ENCODE assay signal across 15 cellular contexts in the genomic region with DNA sequence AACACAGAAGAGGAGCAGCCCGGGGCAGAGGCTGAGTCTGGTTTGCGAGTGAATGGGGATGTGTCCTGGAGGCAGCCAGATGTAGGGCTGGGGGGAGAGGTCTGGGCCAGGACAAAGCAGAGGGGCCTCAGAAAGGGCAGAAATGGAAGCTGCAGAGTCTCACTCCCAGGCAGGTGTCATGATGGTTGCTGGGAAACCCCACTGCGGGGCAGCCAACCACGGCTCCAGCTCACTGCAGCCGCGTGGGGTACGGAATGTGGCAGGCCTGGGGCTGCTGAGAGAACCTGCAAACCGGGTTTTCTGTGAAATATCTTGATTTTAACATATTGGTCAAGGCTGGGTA. TPM values are rescaled to one million over a fixed set of nuclear protein-coding genes. Genes with fewer than 3 reads are reported as not detected.
DNase-seq lines count a peak whose midpoint lies in the region; ATAC-seq and TF ChIP-seq lines count a peak whose summit lies in the region.
"Had no signal": no experiment of that assay in that cellular context is flagged by ENCODE, and none has a peak within 500 bp of the region (broad histone marks: within the 10 kb centered on the region; RNA-seq: fewer than 3 reads in every experiment).

No MANE protein-coding gene starts in this region.

- no peaks in the 10 kb centered on the region for H3K4me1 ChIP-seq in aorta (ENCODE audit: control insufficient read depth in 1 of 2, insufficient read depth in 2 of 2, low read length in 2 of 2)
- H3K4me1 ChIP-seq: colonic mucosa, right atrium auricular region had no signal

- H3K9me3 Mint-ChIP-seq in T-helper 1 cell treated with Interleukin-12 subunit alpha and Interleukin-12 subunit beta and Interleukin-4 antibody, amounts not matched to agents 30 μg/mL and 1 μg/mL, for 36 hours: no peaks in the 10 kb centered on the region
- no peaks in the 10 kb centered on the region for H3K9me3 Mint-ChIP-seq in natural killer cell

- 76 to 78% methylated on average over 8 of the region's 8 CpGs for WGBS in aorta, 2 donors

- peaks cover 5% of the 10 kb centered on the region for H3K36me3 Mint-ChIP-seq in T-helper 1 cell treated with Interleukin-12 subunit alpha and Interleukin-12 subunit beta and Interleukin-4 antibody, amounts not matched to agents 30 μg/mL and 1 μg/mL, for 36 hours (ENCODE audit: low read depth)
- H3K36me3 Mint-ChIP-seq in T-helper 17 cell (ENCODE audit: low read depth) (no peaks in the 10 kb centered on the region), natural killer cell (no peaks in the 10 kb centered on the region)

- no peak for TF ChIP-seq CTCF in GM20000 (IDR thresholded peaks at IDR 0.05; ENCODE audit: extremely low read depth, missing control alignments)
- TF ChIP-seq CTCF in natural killer cell (IDR thresholded peaks at IDR 0.05): no peak

- peak overlapping the region; percentile 52 for H3K27ac Mint-ChIP-seq in T-helper 1 cell treated with Interleukin-12 subunit alpha and Interleukin-12 subunit beta and Interleukin-4 antibody, amounts not matched to agents 30 μg/mL and 1 μg/mL, for 36 hours
- H3K27ac Mint-ChIP-seq in T-helper 17 cell (peak overlapping the region; percentile 59), natural killer cell (peak overlapping the region; percentile 74 to 88)

- H3K27me3 ChIP-seq in aorta (ENCODE audit: control insufficient read depth in 1 of 2, insufficient read depth in 2 of 2, low read length in 1 of 2): no peaks in the 10 kb centered on the region
- H3K27me3 ChIP-seq: colonic mucosa, right atrium auricular region had no signal

- H3K4me3 ChIP-seq in aorta (ENCODE audit: low read length in 2 of 2): no peak overlapping the region
- H3K4me3 ChIP-seq: colonic mucosa, right atrium auricular region, tibial nerve had no signal

- intact Hi-C loops in natural killer cell (cut with micrococcal nuclease) (loop anchor here (5.0 kb wide), 1 partner anchor 144 kb away; no protein-coding TSS in a partner anchor), aorta (cut with DNase I) (no loop called here)

- H3K27me3 Mint-ChIP-seq in T-helper 1 cell treated with Interleukin-12 subunit alpha and Interleukin-12 subunit beta and Interleukin-4 antibody, amounts not matched to agents 30 μg/mL and 1 μg/mL, for 36 hours (ENCODE audit: low read depth): peaks cover 41% of the 10 kb centered on the region
- H3K27me3 Mint-ChIP-seq in T-helper 17 cell (peaks cover 19% of the 10 kb centered on the region), natural killer cell (ENCODE audit: low read depth in 2 of 2) (peaks cover 0 to 7% of the 10 kb centered on the region in 2 donors)

- H3K4me1 Mint-ChIP-seq in T-helper 1 cell treated with Interleukin-12 subunit alpha and Interleukin-12 subunit beta and Interleukin-4 antibody, amounts not matched to agents 30 μg/mL and 1 μg/mL, for 36 hours (ENCODE audit: low read depth): peaks cover 35% of the 10 kb centered on the region
- H3K4me1 Mint-ChIP-seq in T-helper 17 cell (peaks cover 41% of the 10 kb centered on the region), natural killer cell (peaks cover 38 to 62% of the 10 kb centered on the region in 2 donors)

- no peaks in the 10 kb centered on the region for H3K36me3 ChIP-seq in aorta (ENCODE audit: control insufficient read depth in 1 of 2, insufficient read depth in 2 of 2, low read length in 1 of 2)
- H3K36me3 ChIP-seq: colonic mucosa, right atrium auricular region, tibial nerve had no signal

- no peak for DNase-seq in T-helper 1 cell
- peak; percentile 72 for DNase-seq in GM20000 (ENCODE audit: low spot score)
- no peak for DNase-seq in T-helper 17 cell
- no peak for DNase-seq in natural killer cell
- DNase-seq in AG20443 (ENCODE audit: low spot score): no peak
- DNase-seq in aorta: no peak
- DNase-seq: 8988T, colonic mucosa, NCI-H446 had no signal

- ATAC-seq in T-helper 17 cell: peak; percentile 66
- no peak for ATAC-seq in natural killer cell
- no peak for ATAC-seq in HG03280 (IDR thresholded peaks at IDR 0.05; ENCODE audit: unreplicated experiment)
- ATAC-seq in aorta (ENCODE audit: low FRiP score): no peak

- no peak overlapping the region for H3K27ac ChIP-seq in aorta (ENCODE audit: low read depth in 1 of 2, low read length in 2 of 2)
- H3K27ac ChIP-seq: colonic mucosa, right atrium auricular region, RWPE1, tibial nerve, VCaP had no signal

- peak overlapping the region; percentile 67 for H3K4me3 Mint-ChIP-seq in T-helper 1 cell treated with Interleukin-12 subunit alpha and Interleukin-12 subunit beta and Interleukin-4 antibody, amounts not matched to agents 30 μg/mL and 1 μg/mL, for 36 hours
- H3K4me3 Mint-ChIP-seq in T-helper 17 cell (peak overlapping the region; percentile 85), natural killer cell (peak overlapping the region; percentile 66)

- H3K9me3 ChIP-seq in T-helper 17 cell (ENCODE audit: control insufficient read depth, low read length, poor library complexity, severe bottlenecking): no peaks in the 10 kb centered on the region
- H3K9me3 ChIP-seq in aorta (ENCODE audit: control insufficient read depth, low read length): no peaks in the 10 kb centered on the region
- H3K9me3 ChIP-seq: colonic mucosa, right atrium auricular region, tibial nerve had no signal

RNA-seq across cellular contexts. Expression of a gene that starts 57.8 kb away (rescaled TPM):
- total RNA-seq in T-helper 17 cell (10 to 100 TPM; 55.2 to 59.4 TPM), natural killer cell (10 to 100 TPM; 60.7 to 84.7 (median 68.2) TPM), aorta (10 to 100 TPM; 21.4 to 41.7 TPM)
- polyA plus RNA-seq in aorta: 10 to 100 TPM; 11.0 to 99.2 TPM

RNA-seq across cellular contexts. Expression of a gene that starts 57.8 kb away (rescaled TPM):
- 10 to 100 TPM; 35.3 to 36.0 TPM for total RNA-seq in T-helper 17 cell
- 10 to 100 TPM; 46.3 to 57.3 (median 56.1) TPM for total RNA-seq in natural killer cell
- 10 to 100 TPM; 13.7 to 21.1 TPM for total RNA-seq in aorta
- 1 to 10 TPM; 4.0 to 8.3 TPM for polyA plus RNA-seq in aorta
